Comparison of ENCODE assay signal across 1 cellular context in the genomic region with DNA sequence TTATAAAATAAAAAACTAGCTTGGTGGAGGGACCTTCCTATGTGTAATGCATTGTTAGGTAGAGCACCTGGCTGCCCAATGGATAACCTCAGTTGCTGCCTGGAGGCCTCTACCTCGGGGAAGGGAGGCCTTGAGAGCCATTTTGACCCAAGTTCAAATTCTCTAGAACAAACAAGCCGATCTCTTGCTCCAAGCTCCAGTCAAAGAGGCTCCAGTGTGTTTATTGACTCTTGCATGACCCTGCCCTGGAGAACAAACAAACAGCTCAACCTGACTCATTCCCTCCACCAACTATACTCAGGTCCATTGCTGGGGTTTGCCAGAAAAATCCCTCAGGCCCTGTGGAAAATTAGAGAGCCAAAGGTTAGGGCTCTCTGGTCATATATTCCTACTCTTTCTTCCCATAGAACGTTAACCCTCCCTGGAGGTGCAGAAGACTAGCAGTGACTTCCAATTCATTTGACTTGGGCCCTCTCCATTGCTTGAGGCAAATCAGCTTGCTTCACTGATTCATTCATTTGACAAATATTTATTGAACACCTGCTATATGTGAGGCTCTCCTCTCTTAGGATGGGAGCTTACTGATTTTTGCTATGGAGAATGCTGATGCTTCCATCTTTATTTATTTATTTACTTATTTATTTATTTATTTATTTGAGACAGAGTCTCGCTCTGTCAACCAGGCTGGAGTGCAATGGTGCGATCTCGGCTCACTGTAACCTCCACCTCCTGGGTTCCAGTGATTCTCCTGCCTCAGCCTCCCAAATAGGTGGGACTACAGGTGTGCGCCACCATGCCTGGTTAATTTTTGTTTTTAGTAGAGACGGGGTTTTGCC.
TF ChIP-seq lines count a peak whose summit lies in the region.

No MANE protein-coding gene starts in this region.

TF ChIP-seq in A549, 52 proteins besides CTCF, POLR2A, EP300 and RAD21 (continued from another document):
- TF ChIP-seq, protein P1, sequence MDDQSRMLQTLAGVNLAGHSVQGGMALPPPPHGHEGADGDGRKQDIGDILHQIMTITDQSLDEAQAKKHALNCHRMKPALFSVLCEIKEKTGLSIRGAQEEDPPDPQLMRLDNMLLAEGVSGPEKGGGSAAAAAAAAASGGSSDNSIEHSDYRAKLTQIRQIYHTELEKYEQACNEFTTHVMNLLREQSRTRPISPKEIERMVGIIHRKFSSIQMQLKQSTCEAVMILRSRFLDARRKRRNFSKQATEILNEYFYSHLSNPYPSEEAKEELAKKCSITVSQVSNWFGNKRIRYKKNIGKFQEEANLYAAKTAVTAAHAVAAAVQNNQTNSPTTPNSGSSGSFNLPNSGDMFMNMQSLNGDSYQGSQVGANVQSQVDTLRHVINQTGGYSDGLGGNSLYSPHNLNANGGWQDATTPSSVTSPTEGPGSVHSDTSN (IDR thresholded peaks at IDR 0.05) = 0 out of 2 replicates have a peak, but pooled peaks have one; percentile 62
- TF ChIP-seq CHD4 (IDR thresholded peaks at IDR 0.05; ENCODE audit: borderline replicate concordance) (no peak), HDAC2 (IDR thresholded peaks at IDR 0.05) (no peak), KDM5A (IDR thresholded peaks at IDR 0.05) (no peak), SMC3 (IDR thresholded peaks at IDR 0.05) (peak; percentile 44; the same call in 2 of the 3 replicates), JUNB (IDR thresholded peaks at IDR 0.05) (peak; percentile 90), JUN (IDR thresholded peaks at IDR 0.05) (peak; percentile 72 to 89; a peak in 3 of 5 replicates), HOXB5 (CRISPR knock-in tag; IDR thresholded peaks at IDR 0.05) (peak; percentile 43; the same call in 1 of the 2 replicates), ZC3H11A (IDR thresholded peaks at IDR 0.05) (peak; percentile 25), NFE2L2 (conservative IDR thresholded peaks at IDR 0.05; ENCODE audit: low read length) (no peak), ESRRA (IDR thresholded peaks at IDR 0.05; ENCODE audit: borderline replicate concordance, low read length) (no peak), CBX2 (IDR thresholded peaks at IDR 0.05; ENCODE audit: borderline replicate concordance, low read depth) (no peak), ZSCAN20 (CRISPR knock-in tag; IDR thresholded peaks at IDR 0.05) (0 out of 2 replicates have a peak, but pooled peaks have one; percentile 22), EHF (CRISPR knock-in tag; IDR thresholded peaks at IDR 0.05) (no peak), FOSL2 (IDR thresholded peaks at IDR 0.05) (peak; percentile 93), FOSL2 (CRISPR knock-in tag; IDR thresholded peaks at IDR 0.05) (peak; percentile 95), PHF8 (IDR thresholded peaks at IDR 0.05; ENCODE audit: borderline replicate concordance, low read depth) (no peak), FOSB (CRISPR knock-in tag; IDR thresholded peaks at IDR 0.05) (no peak)
- TF ChIP-seq, protein P2, sequence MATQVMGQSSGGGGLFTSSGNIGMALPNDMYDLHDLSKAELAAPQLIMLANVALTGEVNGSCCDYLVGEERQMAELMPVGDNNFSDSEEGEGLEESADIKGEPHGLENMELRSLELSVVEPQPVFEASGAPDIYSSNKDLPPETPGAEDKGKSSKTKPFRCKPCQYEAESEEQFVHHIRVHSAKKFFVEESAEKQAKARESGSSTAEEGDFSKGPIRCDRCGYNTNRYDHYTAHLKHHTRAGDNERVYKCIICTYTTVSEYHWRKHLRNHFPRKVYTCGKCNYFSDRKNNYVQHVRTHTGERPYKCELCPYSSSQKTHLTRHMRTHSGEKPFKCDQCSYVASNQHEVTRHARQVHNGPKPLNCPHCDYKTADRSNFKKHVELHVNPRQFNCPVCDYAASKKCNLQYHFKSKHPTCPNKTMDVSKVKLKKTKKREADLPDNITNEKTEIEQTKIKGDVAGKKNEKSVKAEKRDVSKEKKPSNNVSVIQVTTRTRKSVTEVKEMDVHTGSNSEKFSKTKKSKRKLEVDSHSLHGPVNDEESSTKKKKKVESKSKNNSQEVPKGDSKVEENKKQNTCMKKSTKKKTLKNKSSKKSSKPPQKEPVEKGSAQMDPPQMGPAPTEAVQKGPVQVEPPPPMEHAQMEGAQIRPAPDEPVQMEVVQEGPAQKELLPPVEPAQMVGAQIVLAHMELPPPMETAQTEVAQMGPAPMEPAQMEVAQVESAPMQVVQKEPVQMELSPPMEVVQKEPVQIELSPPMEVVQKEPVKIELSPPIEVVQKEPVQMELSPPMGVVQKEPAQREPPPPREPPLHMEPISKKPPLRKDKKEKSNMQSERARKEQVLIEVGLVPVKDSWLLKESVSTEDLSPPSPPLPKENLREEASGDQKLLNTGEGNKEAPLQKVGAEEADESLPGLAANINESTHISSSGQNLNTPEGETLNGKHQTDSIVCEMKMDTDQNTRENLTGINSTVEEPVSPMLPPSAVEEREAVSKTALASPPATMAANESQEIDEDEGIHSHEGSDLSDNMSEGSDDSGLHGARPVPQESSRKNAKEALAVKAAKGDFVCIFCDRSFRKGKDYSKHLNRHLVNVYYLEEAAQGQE (IDR thresholded peaks at IDR 0.05) = no peak
- TF ChIP-seq, protein P3, sequence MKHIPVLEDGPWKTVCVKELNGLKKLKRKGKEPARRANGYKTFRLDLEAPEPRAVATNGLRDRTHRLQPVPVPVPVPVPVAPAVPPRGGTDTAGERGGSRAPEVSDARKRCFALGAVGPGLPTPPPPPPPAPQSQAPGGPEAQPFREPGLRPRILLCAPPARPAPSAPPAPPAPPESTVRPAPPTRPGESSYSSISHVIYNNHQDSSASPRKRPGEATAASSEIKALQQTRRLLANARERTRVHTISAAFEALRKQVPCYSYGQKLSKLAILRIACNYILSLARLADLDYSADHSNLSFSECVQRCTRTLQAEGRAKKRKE (CRISPR knock-in tag; IDR thresholded peaks at IDR 0.05; ENCODE audit: low read depth) = 0 out of 2 replicates have a peak, but pooled peaks have one; percentile 19
- TF ChIP-seq, protein P4, sequence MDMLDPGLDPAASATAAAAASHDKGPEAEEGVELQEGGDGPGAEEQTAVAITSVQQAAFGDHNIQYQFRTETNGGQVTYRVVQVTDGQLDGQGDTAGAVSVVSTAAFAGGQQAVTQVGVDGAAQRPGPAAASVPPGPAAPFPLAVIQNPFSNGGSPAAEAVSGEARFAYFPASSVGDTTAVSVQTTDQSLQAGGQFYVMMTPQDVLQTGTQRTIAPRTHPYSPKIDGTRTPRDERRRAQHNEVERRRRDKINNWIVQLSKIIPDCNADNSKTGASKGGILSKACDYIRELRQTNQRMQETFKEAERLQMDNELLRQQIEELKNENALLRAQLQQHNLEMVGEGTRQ (IDR thresholded peaks at IDR 0.05) = no peak
- TF ChIP-seq, protein P5, sequence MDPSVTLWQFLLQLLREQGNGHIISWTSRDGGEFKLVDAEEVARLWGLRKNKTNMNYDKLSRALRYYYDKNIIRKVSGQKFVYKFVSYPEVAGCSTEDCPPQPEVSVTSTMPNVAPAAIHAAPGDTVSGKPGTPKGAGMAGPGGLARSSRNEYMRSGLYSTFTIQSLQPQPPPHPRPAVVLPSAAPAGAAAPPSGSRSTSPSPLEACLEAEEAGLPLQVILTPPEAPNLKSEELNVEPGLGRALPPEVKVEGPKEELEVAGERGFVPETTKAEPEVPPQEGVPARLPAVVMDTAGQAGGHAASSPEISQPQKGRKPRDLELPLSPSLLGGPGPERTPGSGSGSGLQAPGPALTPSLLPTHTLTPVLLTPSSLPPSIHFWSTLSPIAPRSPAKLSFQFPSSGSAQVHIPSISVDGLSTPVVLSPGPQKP (IDR thresholded peaks at IDR 0.05; ENCODE audit: low read depth, low read length) = no peak
